14 cellular contexts compared by ENCODE assay signal in the genomic region with DNA sequence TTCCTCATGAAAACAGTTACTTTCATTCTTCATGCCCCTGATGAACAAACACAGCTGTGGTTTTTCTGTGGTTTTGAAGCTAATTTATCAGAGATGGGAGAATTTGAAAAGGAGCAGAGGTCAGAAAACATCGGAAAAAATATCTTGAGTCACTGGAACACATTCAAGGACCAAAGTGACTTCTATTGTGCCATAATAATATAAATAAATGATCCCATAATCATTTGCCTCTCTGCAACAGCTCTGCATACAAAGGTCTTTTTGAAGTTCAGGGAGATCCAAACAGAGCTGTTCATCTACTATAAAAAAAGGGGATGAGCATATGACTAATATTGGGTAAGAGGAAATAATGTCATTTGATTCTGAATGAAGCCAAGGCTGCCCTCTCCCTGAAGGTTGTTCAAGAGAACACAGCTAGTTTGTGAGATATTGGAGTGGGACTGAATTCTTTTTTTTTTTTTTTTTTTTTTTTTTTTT.
DNase-seq lines count a peak whose midpoint lies in the region; FAIRE-seq and TF ChIP-seq lines count a peak whose summit lies in the region.
"Had no signal": no experiment of that assay in that cellular context is flagged by ENCODE, and none has a peak within 500 bp of the region (broad histone marks: within the 10 kb centered on the region; RNA-seq: fewer than 3 reads in every experiment).

No MANE protein-coding gene starts in this region.

- H3K4me1 ChIP-seq in ACC112 (ENCODE audit: control insufficient read depth, insufficient read depth, low read length, unreplicated experiment), result peaks cover 35% of the 10 kb centered on the region
- H3K4me1 ChIP-seq in astrocyte (ENCODE audit: insufficient read depth, low read length), result peaks cover 16% of the 10 kb centered on the region

- no peaks in the 10 kb centered on the region for H3K27me3 ChIP-seq in ACC112 (ENCODE audit: insufficient read depth, low read length)
- no peaks in the 10 kb centered on the region for H3K27me3 ChIP-seq in astrocyte (ENCODE audit: insufficient read depth, low read length)

- no peaks in the 10 kb centered on the region for H3K36me3 Mint-ChIP-seq in HFFc6 (ENCODE audit: low read depth)
- H3K36me3 Mint-ChIP-seq in astrocyte (ENCODE audit: low read depth, unreplicated experiment), result no peaks in the 10 kb centered on the region
- H3K36me3 Mint-ChIP-seq: CD14-positive monocyte had no signal

- H3K27ac Mint-ChIP-seq in HFFc6 (peak overlapping the region; percentile 50), astrocyte (ENCODE audit: unreplicated experiment) (no peak overlapping the region)
- H3K27ac Mint-ChIP-seq: CD14-positive monocyte; GM23338; stimulated activated naive CD8-positive, alpha-beta T cell treated with anti-CD3 and anti-CD28 coated beads, Interleukin-15, Interleukin-2, amounts not matched to agents 100 ng/mL and 50 ng/mL, for 24 hours; T-helper 2 cell treated with Interferon-gamma antibody and Interleukin-4, amounts not matched to agents 5 μg/mL and 100 μg/mL, for 36 hours had no signal

- FAIRE-seq in astrocyte (lab: Jason Lieb, UNC), result peak; percentile 89
- FAIRE-seq: HTR-8/SVneo had no signal

- DNase-seq in HFFc6, result peak; percentile 50
- DNase-seq in astrocyte (ENCODE audit: low read depth), result peak; percentile 84
- DNase-seq in kidney glomerular epithelial cell (lab: John Stamatoyannopoulos, UW), result peak; percentile 36
- DNase-seq in NCI-H2107 treated with DMSO at 0.1 percent for 48 hours (lab: John Stamatoyannopoulos, UW; ENCODE audit: unreplicated experiment), result no peak
- DNase-seq in NCI-H82 treated with DMSO at 0.1 percent for 48 hours (lab: John Stamatoyannopoulos, UW; ENCODE audit: unreplicated experiment), result no peak
- DNase-seq in ureter (ENCODE audit: low spot score), result no peak
- no peak for DNase-seq in HEK293T (ENCODE audit: extremely low spot score)
- DNase-seq: activated T-cell treated with anti-CD3 and anti-CD28 coated beads, Interleukin-2, amount 50 U/mL, for 48 hours had no signal

- no peak for TF ChIP-seq CTCF in HFFc6 (IDR thresholded peaks at IDR 0.05)
- no peak for TF ChIP-seq CTCF in astrocyte (IDR thresholded peaks at IDR 0.05; ENCODE audit: insufficient read depth, low read depth, low read length)

- CTCF ChIA-PET in HEK293T (lab: Yijun Ruan, JAX), result no interaction called here

- no peak overlapping the region for H3K9ac ChIP-seq in astrocyte (ENCODE audit: low read length)

- H3K4me3 Mint-ChIP-seq in HFFc6, result peak overlapping the region; percentile 69
- H3K4me3 Mint-ChIP-seq in astrocyte (ENCODE audit: unreplicated experiment), result no peak overlapping the region
- H3K4me3 Mint-ChIP-seq: CD14-positive monocyte; GM23338; stimulated activated naive CD8-positive, alpha-beta T cell treated with anti-CD3 and anti-CD28 coated beads, Interleukin-15, Interleukin-2, amounts not matched to agents 100 ng/mL and 50 ng/mL, for 24 hours; T-helper 2 cell treated with Interferon-gamma antibody and Interleukin-4, amounts not matched to agents 5 μg/mL and 100 μg/mL, for 36 hours had no signal

- peaks cover 3% of the 10 kb centered on the region for H3K27me3 Mint-ChIP-seq in HFFc6 (ENCODE audit: insufficient read depth)
- H3K27me3 Mint-ChIP-seq in astrocyte (ENCODE audit: low read depth, unreplicated experiment), result no peaks in the 10 kb centered on the region
- H3K27me3 Mint-ChIP-seq: stimulated activated naive CD8-positive, alpha-beta T cell treated with anti-CD3 and anti-CD28 coated beads, Interleukin-15, Interleukin-2, amounts not matched to agents 100 ng/mL and 50 ng/mL, for 24 hours had no signal

- H3K9me3 ChIP-seq in astrocyte (ENCODE audit: insufficient read depth, low read depth, low read length), result no peaks in the 10 kb centered on the region

- H3K27ac ChIP-seq in ACC112 (ENCODE audit: low read depth, low read length), result peak overlapping the region; percentile 89
- H3K27ac ChIP-seq in astrocyte (ENCODE audit: low read depth, low read length), result peak overlapping the region; percentile 7

- H2AFZ ChIP-seq in ACC112 (ENCODE audit: low read length, unreplicated experiment) (no peak overlapping the region), astrocyte (ENCODE audit: low read depth, low read length) (no peak overlapping the region)
- H2AFZ ChIP-seq: GM23338 had no signal

- POLR2A ChIA-PET in HEK293T (lab: Yijun Ruan, JAX), result no interaction called here

- H3K36me3 ChIP-seq in ACC112 (ENCODE audit: insufficient read depth, low read length) (no peaks in the 10 kb centered on the region), astrocyte (ENCODE audit: insufficient read depth, low read length) (no peaks in the 10 kb centered on the region)

- H3K9me3 Mint-ChIP-seq in HFFc6, result no peaks in the 10 kb centered on the region
- H3K9me3 Mint-ChIP-seq in astrocyte (ENCODE audit: unreplicated experiment), result no peaks in the 10 kb centered on the region
- H3K9me3 Mint-ChIP-seq: CD14-positive monocyte; GM23338; stimulated activated naive CD8-positive, alpha-beta T cell treated with anti-CD3 and anti-CD28 coated beads, Interleukin-15, Interleukin-2, amounts not matched to agents 100 ng/mL and 50 ng/mL, for 24 hours; T-helper 2 cell treated with Interferon-gamma antibody and Interleukin-4, amounts not matched to agents 5 μg/mL and 100 μg/mL, for 36 hours had no signal

- peak overlapping the region; percentile 58 for H3K4me3 ChIP-seq in ACC112 (ENCODE audit: low read depth, low read length)
- H3K4me3 ChIP-seq in astrocyte (ENCODE audit: insufficient read depth, low read depth, low read length), result no peak overlapping the region
- H3K4me3 ChIP-seq: GM23338 had no signal

- H3K4me1 Mint-ChIP-seq in HFFc6 (ENCODE audit: low read depth), result peaks cover 60% of the 10 kb centered on the region
- peaks cover 15% of the 10 kb centered on the region for H3K4me1 Mint-ChIP-seq in astrocyte (ENCODE audit: low read depth, unreplicated experiment)
- H3K4me1 Mint-ChIP-seq: CD14-positive monocyte had no signal

- peak overlapping the region; percentile 61 for H3K4me2 ChIP-seq in astrocyte (ENCODE audit: low read length)
- H3K4me2 ChIP-seq: GM23338 had no signal

- H4K20me1 ChIP-seq in astrocyte (ENCODE audit: insufficient read depth, low read length), result no peaks in the 10 kb centered on the region

- no peaks in the 10 kb centered on the region for H3K79me2 ChIP-seq in ACC112 (ENCODE audit: control insufficient read depth, insufficient read depth, low read length, unreplicated experiment)
- H3K79me2 ChIP-seq in astrocyte (ENCODE audit: insufficient read depth, low read length), result no peaks in the 10 kb centered on the region

TF ChIP-seq in HEK293T, 16 proteins besides CTCF, POLR2A, EP300 and RAD21:
- no peak for TF ChIP-seq BHLHE40 (IDR thresholded peaks at IDR 0.05; ENCODE audit: borderline replicate concordance)
- no peak for TF ChIP-seq FOXK2 (IDR thresholded peaks at IDR 0.05)
- TF ChIP-seq TARDBP (IDR thresholded peaks at IDR 0.05), result no peak
- no peak for TF ChIP-seq FOXM1 (IDR thresholded peaks at IDR 0.05; ENCODE audit: borderline replicate concordance)
- TF ChIP-seq SUZ12 (IDR thresholded peaks at IDR 0.05), result no peak
- TF ChIP-seq ZNF384 (IDR thresholded peaks at IDR 0.05), result no peak
- no peak for TF ChIP-seq HDGF (IDR thresholded peaks at IDR 0.05; ENCODE audit: borderline replicate concordance)
- no peak for TF ChIP-seq ARNT (IDR thresholded peaks at IDR 0.05)
- no peak for TF ChIP-seq ELF4 (IDR thresholded peaks at IDR 0.05)
- no peak for TF ChIP-seq FOXA1 (IDR thresholded peaks at IDR 0.05)
- TF ChIP-seq SP1 (IDR thresholded peaks at IDR 0.05), result no peak
- TF ChIP-seq CTBP1 (IDR thresholded peaks at IDR 0.05; ENCODE audit: borderline replicate concordance), result no peak
- no peak for TF ChIP-seq L3MBTL2 (conservative IDR thresholded peaks at IDR 0.05)
- TF ChIP-seq NFRKB (IDR thresholded peaks at IDR 0.05), result no peak
- no peak for TF ChIP-seq LEF1 (IDR thresholded peaks at IDR 0.05; ENCODE audit: borderline replicate concordance)
- TF ChIP-seq, protein P1, sequence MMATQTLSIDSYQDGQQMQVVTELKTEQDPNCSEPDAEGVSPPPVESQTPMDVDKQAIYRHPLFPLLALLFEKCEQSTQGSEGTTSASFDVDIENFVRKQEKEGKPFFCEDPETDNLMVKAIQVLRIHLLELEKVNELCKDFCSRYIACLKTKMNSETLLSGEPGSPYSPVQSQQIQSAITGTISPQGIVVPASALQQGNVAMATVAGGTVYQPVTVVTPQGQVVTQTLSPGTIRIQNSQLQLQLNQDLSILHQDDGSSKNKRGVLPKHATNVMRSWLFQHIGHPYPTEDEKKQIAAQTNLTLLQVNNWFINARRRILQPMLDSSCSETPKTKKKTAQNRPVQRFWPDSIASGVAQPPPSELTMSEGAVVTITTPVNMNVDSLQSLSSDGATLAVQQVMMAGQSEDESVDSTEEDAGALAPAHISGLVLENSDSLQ (IDR thresholded peaks at IDR 0.05), result no peak

Comparison
In these comparisons a context has a peak if more than half of its experiments do, and no peak if none do; other contexts are left out.
1. DNase-seq: peak in HFFc6 (single experiment), astrocyte (single experiment) and kidney glomerular epithelial cell (single experiment); none in NCI-H2107 treated with DMSO at 0.1 percent for 48 hours (single experiment), NCI-H82 treated with DMSO at 0.1 percent for 48 hours (single experiment), ureter (single experiment) and HEK293T (single experiment).